Comparison of ENCODE assay signal across 22 cellular contexts in the genomic region with DNA sequence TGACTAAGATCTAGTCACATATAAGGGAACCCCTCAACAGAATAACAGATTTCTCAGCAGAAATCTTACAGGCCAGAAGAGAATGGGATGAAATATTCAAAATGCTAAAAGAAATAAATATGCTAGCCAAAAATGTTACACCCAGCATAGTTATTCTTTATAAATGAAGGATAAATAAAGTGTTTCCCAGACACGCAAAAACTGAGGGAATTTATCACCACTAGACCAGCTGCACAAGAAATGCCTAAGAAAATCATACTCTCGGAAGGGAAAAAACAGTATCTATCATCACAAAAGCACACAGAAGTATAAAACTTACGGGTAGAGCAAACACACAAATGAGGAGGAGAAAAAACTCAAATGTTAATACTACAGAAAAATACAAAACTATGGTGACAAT.
"Had no signal": no experiment of that assay in that cellular context is flagged by ENCODE, and none has a peak within 500 bp of the region (broad histone marks: within the 10 kb centered on the region; RNA-seq: fewer than 3 reads in every experiment).

No MANE protein-coding gene starts in this region.

- H3K27ac ChIP-seq: RWPE1 had no signal

- H3K36me3 ChIP-seq: MG63 had no signal

- H3K27me3 ChIP-seq: MG63 had no signal

- H3K4me2 ChIP-seq: SK-N-SH had no signal

- H3K4me3 ChIP-seq: MG63 had no signal

- ATAC-seq: Panc1 had no signal

- DNase-seq: IMR-90, Karpas-422, KG1, MG63, NCI-H1092, NCI-H1105 treated with DMSO at 0.1 percent for 48 hours, NCI-H1417 treated with DMSO at 0.1 percent for 48 hours, NCI-H146, NCI-H1694 treated with DMSO at 0.1 percent for 48 hours, NCI-H1930, NCI-H2081, NCI-H2171, NCI-H226, NCI-H446, NCI-H510A, NCI-H524 treated with DMSO at 0.1 percent for 48 hours, NCI-H69, NCI-H774, SHP77, SK-N-SH had no signal

- H3K9me3 ChIP-seq: MG63, SK-N-SH had no signal

- H3K9ac ChIP-seq: SK-N-SH had no signal

- H3K9me2 ChIP-seq: SK-N-SH had no signal
